12 cellular contexts compared by ENCODE assay signal in the genomic region with DNA sequence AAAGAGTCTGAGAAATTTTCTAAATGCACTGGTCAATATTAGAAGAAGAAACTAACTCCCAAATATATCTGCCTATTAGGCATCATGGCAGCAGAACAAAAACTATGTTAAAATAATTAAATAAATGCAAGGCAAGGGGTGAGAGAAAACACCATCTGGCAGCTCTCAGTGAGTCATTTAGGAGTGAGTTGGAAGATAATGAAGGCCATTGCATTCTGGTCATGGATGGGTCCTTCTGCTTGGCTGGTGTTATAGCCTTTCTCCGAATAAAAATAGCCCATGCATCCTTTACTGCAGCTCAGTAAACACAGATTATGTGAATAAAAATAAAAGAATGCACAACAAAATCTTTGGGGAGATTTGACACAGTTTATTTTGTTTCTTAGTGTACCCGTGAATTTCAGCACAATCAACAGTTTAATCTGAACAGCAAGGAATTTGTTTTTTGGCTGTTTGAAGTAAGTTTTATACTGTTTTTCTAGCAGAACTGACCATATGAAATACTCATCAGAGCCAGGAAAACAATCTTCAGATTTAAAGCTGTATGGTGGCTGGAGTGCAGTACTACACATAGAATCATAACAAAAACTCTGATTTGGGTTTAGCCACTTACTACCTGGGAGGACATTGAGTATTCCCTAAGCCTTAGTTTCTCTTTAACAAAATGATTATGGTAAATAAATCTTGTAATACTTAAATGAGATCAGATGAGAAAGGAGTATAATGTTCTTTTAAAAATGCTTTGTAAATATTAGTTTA.
DNase-seq lines count a peak whose midpoint lies in the region; ATAC-seq, FAIRE-seq and TF ChIP-seq lines count a peak whose summit lies in the region.
"Had no signal": no experiment of that assay in that cellular context is flagged by ENCODE, and none has a peak within 500 bp of the region (broad histone marks: within the 10 kb centered on the region; RNA-seq: fewer than 3 reads in every experiment).

No MANE protein-coding gene starts in this region.

- no peak for FAIRE-seq in small intestine (lab: Jason Lieb, UNC)
- FAIRE-seq: pancreas had no signal

- POLR2A ChIA-PET in BJ (lab: Charles Lee), result no interaction called here

- H3K36me3 ChIP-seq in BJ (ENCODE audit: control insufficient read depth, insufficient read depth, low read length) (no peaks in the 10 kb centered on the region), small intestine (ENCODE audit: control insufficient read depth in 2 of 2, insufficient read depth in 2 of 2, low read length in 2 of 2) (no peaks in the 10 kb centered on the region), tibial artery (no peaks in the 10 kb centered on the region)
- H3K36me3 ChIP-seq: pancreas had no signal

- H3K9me3 ChIP-seq in small intestine (ENCODE audit: control insufficient read depth, low read depth) (no peaks in the 10 kb centered on the region), tibial artery (no peaks in the 10 kb centered on the region)
- H3K9me3 ChIP-seq: pancreas had no signal

- intact Hi-C loops in tibial artery (cut with DNase I; ENCODE audit: low total_unique reads), result no loop called here

- no peak overlapping the region for H3K4me3 ChIP-seq in BJ (ENCODE audit: low read depth, low read length)
- no peak overlapping the region for H3K4me3 ChIP-seq in small intestine (ENCODE audit: low read depth in 1 of 2, low read length in 2 of 2)
- H3K4me3 ChIP-seq in tibial artery, result no peak overlapping the region
- H3K4me3 ChIP-seq: pancreas had no signal

- no peak for ATAC-seq in GM18867 (IDR thresholded peaks at IDR 0.05; ENCODE audit: unreplicated experiment)
- ATAC-seq: pancreas had no signal

- H3K27me3 ChIP-seq in BJ (ENCODE audit: control insufficient read depth, insufficient read depth, low read length), result no peaks in the 10 kb centered on the region
- H3K27me3 ChIP-seq in small intestine (ENCODE audit: control insufficient read depth in 2 of 2, insufficient read depth in 2 of 2, low read length in 2 of 2), result no peaks in the 10 kb centered on the region
- H3K27me3 ChIP-seq in tibial artery, result no peaks in the 10 kb centered on the region
- H3K27me3 ChIP-seq: pancreas had no signal

- H3K4me1 ChIP-seq in small intestine (ENCODE audit: control insufficient read depth in 2 of 2, insufficient read depth in 1 of 2, low read depth in 1 of 2, low read length in 1 of 2), result no peaks in the 10 kb centered on the region
- no peaks in the 10 kb centered on the region for H3K4me1 ChIP-seq in tibial artery
- H3K4me1 ChIP-seq: pancreas had no signal

- CTCF ChIA-PET in BJ (lab: Yijun Ruan, JAX), result interaction anchor here (1.2 kb wide), 1 partner anchor 11 kb away, joined by 4 read pairs; no protein-coding TSS in a partner anchor

- DNase-seq in BJ (ENCODE audit: low read depth) (peak; percentile 18), LHCN-M2 (ENCODE audit: low read depth) (peak; percentile 63), inferior parietal cortex (ENCODE audit: extremely low spot score) (peak; percentile 21), small intestine (no peak), tibial artery (no peak)
- DNase-seq in stimulated activated CD4-positive, alpha-beta T cell treated with anti-CD3 and anti-CD28 coated beads, Interleukin-2, amount 100 ng/mL, for 24 hours, result no peak
- DNase-seq: amniotic stem cell, DMS153, NCI-H345, pancreas had no signal

- H3K27ac ChIP-seq in VCaP (no peak overlapping the region), small intestine (ENCODE audit: low read depth in 1 of 2, low read length in 1 of 2) (no peak overlapping the region), tibial artery (no peak overlapping the region)
- H3K27ac ChIP-seq: pancreas had no signal

- 0 out of 2 replicates have a peak, but pooled peaks have one; percentile 4 for TF ChIP-seq CTCF in BJ (IDR thresholded peaks at IDR 0.05; ENCODE audit: insufficient read depth, low read depth, low read length)
- TF ChIP-seq CTCF in VCaP (conservative IDR thresholded peaks at IDR 0.05), result peak; percentile 21
- no peak for TF ChIP-seq CTCF in tibial artery (IDR thresholded peaks at IDR 0.05)

- WGBS in small intestine, 3 donors, result 69 to 75% (median 74%) methylated on average over 2 of the region's 2 CpGs

Comparison
In these comparisons a context has a peak if more than half of its experiments do, and no peak if none do; other contexts are left out.
1. DNase-seq: peak in BJ (single experiment), LHCN-M2 (single experiment) and inferior parietal cortex (single experiment); none in stimulated activated CD4-positive, alpha-beta T cell treated with anti-CD3 and anti-CD28 coated beads, Interleukin-2, amount 100 ng/mL, for 24 hours (0 of 2), small intestine (single experiment) and tibial artery (0 of 2).
2. CTCF ChIP-seq: peak in BJ (single experiment) and VCaP (single experiment); none in tibial artery (0 of 2).